9 cellular contexts compared by ENCODE assay signal in the genomic region with DNA sequence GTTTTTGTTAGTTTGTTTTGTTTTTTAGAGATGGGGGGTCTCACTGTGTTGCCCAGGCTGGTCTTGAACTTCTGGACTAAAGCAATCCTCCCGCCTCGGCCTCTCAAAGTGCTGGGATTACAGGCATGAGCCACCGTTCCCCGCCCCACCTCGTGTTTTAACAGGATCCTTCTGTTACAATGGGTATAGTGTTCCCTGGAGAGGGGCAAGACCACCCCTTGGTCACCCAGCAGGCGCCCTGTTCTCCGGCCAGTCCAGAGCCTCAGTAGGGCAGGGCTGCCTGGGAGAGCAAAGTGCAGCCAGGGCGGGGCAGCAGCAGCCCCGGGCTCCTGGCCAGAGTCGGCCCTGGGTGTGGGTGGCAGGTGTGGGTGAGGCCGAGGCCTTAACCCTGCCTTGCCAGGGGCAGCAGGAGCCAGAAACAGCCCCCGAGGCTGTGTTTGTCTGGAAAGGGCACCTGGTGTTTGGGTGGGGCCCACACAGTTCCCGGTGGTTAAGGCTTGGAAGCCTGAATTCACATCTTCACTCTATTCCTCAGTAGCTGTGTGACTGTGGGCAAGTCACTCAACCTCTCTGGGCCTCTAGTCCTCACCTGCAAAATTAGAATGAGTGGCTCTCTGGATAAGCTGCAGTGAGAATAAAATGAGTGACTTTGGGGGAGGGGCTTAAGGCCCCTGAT. TPM values are rescaled to one million over a fixed set of nuclear protein-coding genes. Genes with fewer than 3 reads are reported as not detected.
DNase-seq lines count a peak whose midpoint lies in the region; ATAC-seq and TF ChIP-seq lines count a peak whose summit lies in the region.
"Had no signal": no experiment of that assay in that cellular context is flagged by ENCODE, and none has a peak within 500 bp of the region (broad histone marks: within the 10 kb centered on the region; RNA-seq: fewer than 3 reads in every experiment).

No MANE protein-coding gene starts in this region.

- peak; percentile 14 for ATAC-seq in CD4-positive, alpha-beta T cell (ENCODE audit: poor library complexity)
- no peak for ATAC-seq in GM19397 (IDR thresholded peaks at IDR 0.05; ENCODE audit: unreplicated experiment)
- ATAC-seq in HG03457 (IDR thresholded peaks at IDR 0.05; ENCODE audit: unreplicated experiment) = no peak
- no peak for ATAC-seq in GM18520 (IDR thresholded peaks at IDR 0.05; ENCODE audit: unreplicated experiment)

- CTCF ChIA-PET in CD4-positive, alpha-beta T cell (lab: Charles Lee) = interaction anchor here (1.2 to 1.5 kb wide), 2 partner anchors 36 to 75 kb away, joined by 3 to 5 read pairs; no protein-coding TSS in a partner anchor

- H3K9me3 Mint-ChIP-seq in CD4-positive, alpha-beta T cell = no peaks in the 10 kb centered on the region

- peaks cover 74% of the 10 kb centered on the region for H3K36me3 ChIP-seq in neutrophil

- H3K4me3 Mint-ChIP-seq in CD4-positive, alpha-beta T cell = peak overlapping the region; percentile 60

- peaks cover 31% of the 10 kb centered on the region for H3K36me3 Mint-ChIP-seq in CD4-positive, alpha-beta T cell (ENCODE audit: low read depth)

- peaks cover 89 to 93% of the 10 kb centered on the region in 2 experiments for H3K4me1 ChIP-seq in neutrophil (ENCODE audit: control insufficient read depth in 1 of 2, insufficient read depth in 1 of 2, low read depth in 1 of 2, low read length in 1 of 2)

- no peaks in the 10 kb centered on the region for H3K9me3 ChIP-seq in CD4-positive, alpha-beta T cell (ENCODE audit: control insufficient read depth, low read length)
- no peaks in the 10 kb centered on the region for H3K9me3 ChIP-seq in neutrophil

- H3K27ac Mint-ChIP-seq in CD4-positive, alpha-beta T cell = peak overlapping the region; percentile 75

- H3K27me3 Mint-ChIP-seq in CD4-positive, alpha-beta T cell = no peaks in the 10 kb centered on the region

- intact Hi-C loops in CD4-positive, alpha-beta T cell (cut with DNase I, micrococcal nuclease) = no loop called here
- intact Hi-C loops in dorsolateral prefrontal cortex (cut with DNase I) (no loop called here), head of caudate nucleus (cut with DNase I) (no loop called here)

- POLR2A ChIA-PET in CD4-positive, alpha-beta T cell (lab: Charles Lee) = interaction anchor here (1.0 to 1.4 kb wide), 3 partner anchors 15 to 127 kb away, joined by 3 to 7 read pairs (median 3); no protein-coding TSS in a partner anchor

- peak overlapping the region; percentile 81 for H3K27ac ChIP-seq in CD4-positive, alpha-beta T cell (ENCODE audit: low read depth, low read length)
- peak overlapping the region in 48 of 59 donors; percentile 2 to 82 (median 50) for H3K27ac ChIP-seq in dorsolateral prefrontal cortex
- peak overlapping the region; percentile 100 for H3K27ac ChIP-seq in neutrophil
- H3K27ac ChIP-seq: VCaP had no signal

- H3K4me3 ChIP-seq in dorsolateral prefrontal cortex (no peak overlapping the region), neutrophil (ENCODE audit: low read depth in 1 of 2, low read length in 1 of 2) (peak overlapping the region; percentile 71 to 98)

- DNase-seq in CD4-positive, alpha-beta T cell = no peak
- DNase-seq in NCI-H69 (lab: John Stamatoyannopoulos, UW) (peak; percentile 57), dorsolateral prefrontal cortex (no peak), head of caudate nucleus (no peak)

- H3K4me1 Mint-ChIP-seq in CD4-positive, alpha-beta T cell (ENCODE audit: low read depth) = peaks cover 52% of the 10 kb centered on the region

- no peak for TF ChIP-seq CTCF in CD4-positive, alpha-beta T cell (IDR thresholded peaks at IDR 0.05)
- no peak for TF ChIP-seq CTCF in dorsolateral prefrontal cortex (IDR thresholded peaks at IDR 0.05 in 54 of 56, conservative IDR thresholded peaks at IDR 0.05 in 2 of 56; ENCODE audit: low read depth in 1 of 56, partially characterized antibody in 56 of 56)
- no peak for TF ChIP-seq CTCF in neutrophil (IDR thresholded peaks at IDR 0.05)

- H3K27me3 ChIP-seq in CD4-positive, alpha-beta T cell (ENCODE audit: control insufficient read depth, insufficient read depth, low read length) = no peaks in the 10 kb centered on the region
- H3K27me3 ChIP-seq in dorsolateral prefrontal cortex = no peaks in the 10 kb centered on the region
- H3K27me3 ChIP-seq in neutrophil = no peaks in the 10 kb centered on the region

RNA-seq across cellular contexts. Expression of a gene that starts 7.2 kb away (rescaled TPM):
- total RNA-seq in CD4-positive, alpha-beta T cell = 10 to 100 TPM; 49.9 to 55.5 TPM
- total RNA-seq in dorsolateral prefrontal cortex = 10 to 100 TPM in 118 of 120 experiments, 1 to 10 TPM in 2; 7.0 to 36.7 (median 18.3) TPM

RNA-seq across cellular contexts. Expression of a gene that starts 16.3 kb away (rescaled TPM):
- 1 to 10 TPM; 3.3 to 3.5 TPM for total RNA-seq in CD4-positive, alpha-beta T cell
- 1 to 10 TPM in 108 of 120 experiments, under 1 TPM in 12; 0.59 to 4.9 (median 1.9) TPM for total RNA-seq in dorsolateral prefrontal cortex

RNA-seq across cellular contexts. Expression of a gene that starts 17.7 kb away (rescaled TPM):
- under 1 TPM; 0.60 to 0.70 TPM for total RNA-seq in CD4-positive, alpha-beta T cell
- total RNA-seq in dorsolateral prefrontal cortex = 100 to 1,000 TPM in 2 of 120 experiments, 10 to 100 TPM in 118; 18.9 to 124 (median 63.4) TPM

RNA-seq across cellular contexts. Expression of a gene that starts 46.7 kb away (rescaled TPM):
- total RNA-seq in CD4-positive, alpha-beta T cell = 100 to 1,000 TPM; 422 to 424 TPM
- 100 to 1,000 TPM in 2 of 120 experiments, 10 to 100 TPM in 32, 1 to 10 TPM in 86; 2.6 to 168 (median 7.7) TPM for total RNA-seq in dorsolateral prefrontal cortex

Comparison
In these comparisons a context has a peak if more than half of its experiments do, and no peak if none do; other contexts are left out.
1. H3K27ac ChIP-seq: peak in every context shown above with its lines; median percentile 100 in neutrophil; 81 in CD4-positive, alpha-beta T cell; 50 in dorsolateral prefrontal cortex.
2. H3K4me3 ChIP-seq: peak in neutrophil (2 of 2); none in dorsolateral prefrontal cortex (0 of 59).
3. RNA of a gene that starts 17.7 kb away (total RNA-seq): 18.9 to 124 TPM in dorsolateral prefrontal cortex; 0.60 to 0.70 TPM in CD4-positive, alpha-beta T cell; every median in the first group is over 10 times any median in the second.